11 cellular contexts compared by ENCODE assay signal in genomic region chr22:46081036-46081830, GRCh38.
DNase-seq lines count a peak whose midpoint lies in the region; ATAC-seq, FAIRE-seq and TF ChIP-seq lines count a peak whose summit lies in the region.
"Had no signal": no experiment of that assay in that cellular context is flagged by ENCODE, and none has a peak within 500 bp of the region (broad histone marks: within the 10 kb centered on the region; RNA-seq: fewer than 3 reads in every experiment).

No MANE protein-coding gene starts in this region.

- CTCF ChIA-PET in HepG2 (lab: Yijun Ruan, JAX; ENCODE audit: low intra/inter-chr PET ratio, low total read pairs), result no interaction called here

- DNase-seq in HepG2 (ENCODE audit: low spot score) (no peak), esophagus muscularis mucosa (ENCODE audit: extremely low spot score) (no peak), aorta (peak; percentile 58 to 77), AG08395 (ENCODE audit: low spot score) (no peak), NCI-H510A treated with DMSO at 0.1 percent for 48 hours (lab: John Stamatoyannopoulos, UW) (no peak)
- DNase-seq in activated CD8-positive, alpha-beta memory T cell treated with anti-CD3 and anti-CD28 coated beads for 24 hours, result no peak
- DNase-seq: AML-193, NCI-H1092 treated with DMSO at 0.1 percent for 48 hours had no signal

- TF ChIP-seq CTCF in liver (IDR thresholded peaks at IDR 0.05; ENCODE audit: low read depth, low read length, missing input control) (no peak), HepG2 (CRISPR knock-in tag; IDR thresholded peaks at IDR 0.05) (no peak), esophagus muscularis mucosa (IDR thresholded peaks at IDR 0.05) (no peak)

- H3K27me3 ChIP-seq in liver (ENCODE audit: control insufficient read depth in 4 of 4, insufficient read depth in 4 of 4, low read length in 3 of 4) (no peaks in the 10 kb centered on the region), HepG2 (ENCODE audit: control insufficient read depth in 1 of 2, insufficient read depth in 2 of 2, low read length in 2 of 2) (peaks cover 6 to 52% of the 10 kb centered on the region in 2 experiments; a peak in 4 of 5 replicates), esophagus muscularis mucosa (no peaks in the 10 kb centered on the region), muscle layer of duodenum (ENCODE audit: low read depth, low read length) (no peaks in the 10 kb centered on the region), aorta (ENCODE audit: control insufficient read depth in 1 of 2, insufficient read depth in 2 of 2, low read length in 1 of 2) (no peaks in the 10 kb centered on the region)

- BruUV-seq in HepG2 (replicated peaks; lab: Mats Ljungman, UMichigan), result no TSS peak

- 78% methylated on average over 25 of the region's 25 CpGs for WGBS in liver
- WGBS in HepG2 (ENCODE audit: low lambda C conversion rate), result 74% methylated on average over 20 of the region's 25 CpGs
- 48% methylated on average over 16 of the region's 25 CpGs for WGBS in esophagus muscularis mucosa
- 24 to 30% methylated on average over 25 of the region's 25 CpGs for WGBS in aorta, 2 donors

- FAIRE-seq in HepG2 (lab: Jason Lieb, UNC), result no peak

- TF ChIP-seq EP300 in HepG2 (IDR thresholded peaks at IDR 0.05; ENCODE audit: low read depth in 2 of 2, low read length in 2 of 2) (no peak), HepG2 (CRISPR knock-in tag; IDR thresholded peaks at IDR 0.05; ENCODE audit: borderline replicate concordance) (no peak), esophagus muscularis mucosa (IDR thresholded peaks at IDR 0.05) (no peak)

- H3K79me2 ChIP-seq in HepG2 (ENCODE audit: insufficient read depth, low read length), result no peaks in the 10 kb centered on the region

- TF ChIP-seq RAD21 in liver (IDR thresholded peaks at IDR 0.05) (no peak), HepG2 (CRISPR knock-in tag; IDR thresholded peaks at IDR 0.05) (no peak)

- H3K27ac ChIP-seq in liver (ENCODE audit: low read depth in 1 of 2, low read length in 2 of 2) (peak overlapping the region; percentile 55 to 75), HepG2 (ENCODE audit: extremely low read length, insufficient read depth, low read length) (no peak overlapping the region), esophagus muscularis mucosa (replicated peaks in 1 of 4) (peak overlapping the region; percentile 92 to 98 (median 96)), muscle layer of duodenum (ENCODE audit: low read length) (peak overlapping the region; percentile 91), aorta (ENCODE audit: low read depth in 1 of 2, low read length in 2 of 2) (peak overlapping the region; percentile 74 to 86)

- H2AFZ ChIP-seq in HepG2 (ENCODE audit: low read length), result no peak overlapping the region

- no peak for ATAC-seq in HepG2
- no peak for ATAC-seq in aorta (ENCODE audit: low FRiP score)
- ATAC-seq: activated naive CD4-positive, alpha-beta T cell treated with anti-CD3 and anti-CD28 coated beads, Interleukin-2, amount 50 U/mL, for 72 hours had no signal

- H3K4me3 ChIP-seq in liver (ENCODE audit: low read depth in 1 of 3, low read length in 3 of 3) (no peak overlapping the region), HepG2 (replicated peaks in 1 of 3; ENCODE audit: insufficient read depth in 1 of 3, low read depth in 2 of 3, low read length in 3 of 3) (no peak overlapping the region), esophagus muscularis mucosa (peak overlapping the region; percentile 85 to 92 (median 88)), muscle layer of duodenum (ENCODE audit: low read depth in 1 of 2, low read length in 2 of 2) (peak overlapping the region; percentile 43 to 60), aorta (ENCODE audit: low read length in 2 of 2) (peak overlapping the region; percentile 24 to 30)

- POLR2A ChIA-PET in HepG2 (lab: Yijun Ruan, JAX), result no interaction called here

- H4K20me1 ChIP-seq in HepG2 (ENCODE audit: insufficient read depth, low read length), result no peaks in the 10 kb centered on the region

- no peak overlapping the region for H3K4me2 ChIP-seq in HepG2 (ENCODE audit: low read depth, low read length)

- H3K9me3 ChIP-seq in liver (ENCODE audit: control insufficient read depth in 4 of 4, low read length in 3 of 4), result no peaks in the 10 kb centered on the region
- H3K9me3 ChIP-seq in HepG2 (ENCODE audit: low read length), result no peaks in the 10 kb centered on the region
- no peaks in the 10 kb centered on the region for H3K9me3 ChIP-seq in esophagus muscularis mucosa
- H3K9me3 ChIP-seq in muscle layer of duodenum (ENCODE audit: control insufficient read depth in 1 of 2, low read length in 2 of 2), result no peaks in the 10 kb centered on the region
- H3K9me3 ChIP-seq in aorta (ENCODE audit: control insufficient read depth, low read length), result no peaks in the 10 kb centered on the region

- H3K4me1 ChIP-seq in liver (ENCODE audit: control insufficient read depth in 4 of 4, insufficient read depth in 4 of 4, low read length in 3 of 4), result peaks cover 24 to 61% (median 55%) of the 10 kb centered on the region in 4 donors
- peaks cover 15% of the 10 kb centered on the region for H3K4me1 ChIP-seq in HepG2 (ENCODE audit: insufficient read depth, low read length)
- peaks cover 93 to 99% (median 97%) of the 10 kb centered on the region in 4 donors for H3K4me1 ChIP-seq in esophagus muscularis mucosa
- peaks cover 31 to 85% of the 10 kb centered on the region in 2 donors for H3K4me1 ChIP-seq in muscle layer of duodenum (ENCODE audit: control insufficient read depth in 1 of 2, insufficient read depth in 2 of 2, low read length in 2 of 2)
- H3K4me1 ChIP-seq in aorta (ENCODE audit: control insufficient read depth in 1 of 2, insufficient read depth in 2 of 2, low read length in 2 of 2), result no peaks in the 10 kb centered on the region

- in situ Hi-C loops in HepG2 (cut with HindIII; ENCODE audit: extremely low pct_ligation_motif_present, low pct_unique_long_range_greater_than_20kb), result no loop called here

- peak overlapping the region in 1 of 2 donors; percentile 36 for H3K9ac ChIP-seq in liver (ENCODE audit: low read depth in 1 of 2, low read length in 2 of 2)
- H3K9ac ChIP-seq in HepG2 (ENCODE audit: insufficient read depth, low read depth, low read length), result no peak overlapping the region

- no peaks in the 10 kb centered on the region for H3K36me3 ChIP-seq in liver (ENCODE audit: control insufficient read depth in 4 of 4, insufficient read depth in 3 of 4, low read depth in 1 of 4, low read length in 3 of 4)
- no peaks in the 10 kb centered on the region for H3K36me3 ChIP-seq in HepG2 (replicated peaks in 1 of 2; ENCODE audit: control insufficient read depth in 1 of 2, insufficient read depth in 2 of 2, low read length in 2 of 2)
- peaks cover 0 to 9% (median 2%) of the 10 kb centered on the region in 4 donors for H3K36me3 ChIP-seq in esophagus muscularis mucosa
- peaks cover 3 to 48% of the 10 kb centered on the region in 2 donors for H3K36me3 ChIP-seq in muscle layer of duodenum (ENCODE audit: control insufficient read depth in 1 of 2, insufficient read depth in 2 of 2, low read length in 2 of 2)
- H3K36me3 ChIP-seq in aorta (ENCODE audit: control insufficient read depth in 1 of 2, insufficient read depth in 2 of 2, low read length in 1 of 2), result peaks cover 0 to 2% of the 10 kb centered on the region in 2 donors

- intact Hi-C loops in HepG2 (cut with micrococcal nuclease; ENCODE audit: unreplicated experiment), result no loop called here
- intact Hi-C loops in esophagus muscularis mucosa (cut with DNase I), result no loop called here
- intact Hi-C loops in aorta (cut with DNase I), result loop anchor here in 1 of 2 donors (10.0 kb wide), 1 partner anchor 766 kb away; no protein-coding TSS in a partner anchor

- no peak for TF ChIP-seq POLR2A in HepG2 (IDR thresholded peaks at IDR 0.05; ENCODE audit: insufficient read depth in 1 of 2, low read depth in 2 of 2, low read length in 2 of 2)
- TF ChIP-seq POLR2A in esophagus muscularis mucosa (IDR thresholded peaks at IDR 0.05; ENCODE audit: low read depth), result no peak

TF ChIP-seq in HepG2, 621 proteins besides CTCF, POLR2A, EP300 and RAD21:
- TF ChIP-seq ZHX1 (CRISPR knock-in tag; IDR thresholded peaks at IDR 0.05; ENCODE audit: low read depth), result no peak
- no peak for TF ChIP-seq HMGA1 (CRISPR knock-in tag; conservative IDR thresholded peaks at IDR 0.05)
- no peak for TF ChIP-seq HIVEP1 (CRISPR knock-in tag; IDR thresholded peaks at IDR 0.05)
- no peak for TF ChIP-seq NPAS2 (CRISPR knock-in tag; IDR thresholded peaks at IDR 0.05; ENCODE audit: borderline replicate concordance)
- TF ChIP-seq ELF4 (CRISPR knock-in tag; IDR thresholded peaks at IDR 0.05; ENCODE audit: borderline replicate concordance), result no peak
- no peak for TF ChIP-seq RARA (CRISPR knock-in tag; IDR thresholded peaks at IDR 0.05)
- TF ChIP-seq KDM6A (CRISPR knock-in tag; IDR thresholded peaks at IDR 0.05; ENCODE audit: low read depth), result no peak

Comparison
In these comparisons a context has a peak if more than half of its experiments do, and no peak if none do; other contexts are left out.
1. H3K4me3 ChIP-seq: peak in esophagus muscularis mucosa (4 of 4), muscle layer of duodenum (2 of 2) and aorta (2 of 2); none in liver (0 of 3) and HepG2 (0 of 3).
2. DNase-seq: peak in aorta (2 of 2); none in HepG2 (single experiment), esophagus muscularis mucosa (single experiment), activated CD8-positive, alpha-beta memory T cell treated with anti-CD3 and anti-CD28 coated beads for 24 hours (single experiment), AG08395 (single experiment) and NCI-H510A treated with DMSO at 0.1 percent for 48 hours (single experiment).